18 cellular contexts compared by ENCODE assay signal in genomic region chr15:32642667-32643425, GRCh38. TPM values are rescaled to one million over a fixed set of nuclear protein-coding genes. Genes with fewer than 3 reads are reported as not detected.
DNase-seq lines count a peak whose midpoint lies in the region; ATAC-seq, FAIRE-seq and TF ChIP-seq lines count a peak whose summit lies in the region.
"Had no signal": no experiment of that assay in that cellular context is flagged by ENCODE, and none has a peak within 500 bp of the region (broad histone marks: within the 10 kb centered on the region; RNA-seq: fewer than 3 reads in every experiment).

No MANE protein-coding gene starts in this region.

- H3K14ac ChIP-seq in H9 (ENCODE audit: insufficient read depth, low read length): no peak overlapping the region

- no peak overlapping the region for H4K91ac ChIP-seq in H9 (ENCODE audit: insufficient read length, low read depth, low read length)

- peaks cover 7% of the 10 kb centered on the region; the same call in 1 of the 3 replicates for H3K4me1 ChIP-seq in A549
- peaks cover 4% of the 10 kb centered on the region; the same call in 1 of the 2 replicates for H3K4me1 ChIP-seq in H9 (ENCODE audit: insufficient read depth, low read length)
- no peaks in the 10 kb centered on the region for H3K4me1 ChIP-seq in PC-9 (replicated peaks; ENCODE audit: insufficient read depth)
- H3K4me1 ChIP-seq: right lobe of liver had no signal

- H2BK5ac ChIP-seq in H9 (ENCODE audit: insufficient read length, low read length): no peak overlapping the region

- BruUV-seq in PC-9 (replicated peaks; lab: Mats Ljungman, UMichigan): TSS peak; percentile 15

- no peak overlapping the region for H3K18ac ChIP-seq in H9 (ENCODE audit: insufficient read length, low read depth, low read length)

- intact Hi-C loops in PC-9 (cut with micrococcal nuclease; ENCODE audit: unreplicated experiment): no loop called here
- intact Hi-C loops in left colon (cut with DNase I, micrococcal nuclease): no loop called here

- FAIRE-seq in A549 (lab: Jason Lieb, UNC) (peak; percentile 36), H54 (lab: Jason Lieb, UNC) (no peak)
- FAIRE-seq: G401.6, GM12878 had no signal

- H3K9me2 ChIP-seq in PC-9 (ENCODE audit: insufficient read depth): no peaks in the 10 kb centered on the region

- H2BK15ac ChIP-seq in H9 (ENCODE audit: low read depth, low read length): no peak overlapping the region

- H3K4me1 Mint-ChIP-seq in H9 (peaks cover 21 to 22% of the 10 kb centered on the region in 2 experiments), T-cell (no peaks in the 10 kb centered on the region)
- H3K4me1 Mint-ChIP-seq: activated CD8-positive, alpha-beta memory T cell treated with anti-CD3 and anti-CD28 coated beads, Interleukin-2, amount 10 ng/mL, durations not matched to agents 7 days and 5 days had no signal

- H3K4ac ChIP-seq in H9 (ENCODE audit: low read depth, low read length): no peak overlapping the region

- H4K8ac ChIP-seq in H9 (replicated peaks; ENCODE audit: insufficient read length, low read depth, low read length): no peak overlapping the region

- TF ChIP-seq CTCF in A549 (IDR thresholded peaks at IDR 0.05) (no peak), H9 (conservative IDR thresholded peaks at IDR 0.05) (no peak), PC-9 (conservative IDR thresholded peaks at IDR 0.05) (no peak)

- no peaks in the 10 kb centered on the region for H3K27me3 ChIP-seq in H9 (ENCODE audit: insufficient read depth, low read length)
- H3K27me3 ChIP-seq in PC-9 (ENCODE audit: insufficient read depth, low read depth): no peaks in the 10 kb centered on the region
- H3K27me3 ChIP-seq: right lobe of liver had no signal

- peak; percentile 25 to 44; a peak in 4 of 6 replicates for ATAC-seq in A549
- peak; percentile 61 for ATAC-seq in left colon
- ATAC-seq in HG03175 (IDR thresholded peaks at IDR 0.05; ENCODE audit: unreplicated experiment): no peak
- ATAC-seq in T-cell (replicated peaks in 1 of 4): no peak
- ATAC-seq: activated CD8-positive, alpha-beta memory T cell treated with anti-CD3 and anti-CD28 coated beads, Interleukin-2, amount 10 ng/mL, durations not matched to agents 7 days and 5 days; GM12878; right lobe of liver had no signal

- H2AFZ ChIP-seq in H9 (ENCODE audit: low read length): no peak overlapping the region
- no peak overlapping the region for H2AFZ ChIP-seq in PC-9

- H2BK12ac ChIP-seq in H9 (ENCODE audit: insufficient read length, low read depth, low read length): no peak overlapping the region

- H3K4me2 ChIP-seq in A549: peak overlapping the region; percentile 21; the same call in 2 of the 3 replicates
- H3K4me2 ChIP-seq in H9 (ENCODE audit: insufficient read depth, insufficient read length, low read length): peak overlapping the region; percentile 90
- H3K4me2 ChIP-seq in PC-9: no peak overlapping the region

- POLR2A ChIA-PET in A549 (lab: Yijun Ruan, JAX): no interaction called here
- POLR2A ChIA-PET in PC-9 (lab: Charles Lee; ENCODE audit: unreplicated experiment): no interaction called here
- POLR2A ChIA-PET in T-cell (lab: Charles Lee): no interaction called here

- no peaks in the 10 kb centered on the region for H3K79me1 ChIP-seq in H9 (ENCODE audit: insufficient read depth, low read depth, low read length, poor library complexity, severe bottlenecking)

- H4K20me1 ChIP-seq in H9 (ENCODE audit: control insufficient read depth, insufficient read depth, insufficient read length) (no peaks in the 10 kb centered on the region), PC-9 (ENCODE audit: insufficient read depth) (no peaks in the 10 kb centered on the region)

- no peaks in the 10 kb centered on the region for H3K79me2 ChIP-seq in H9 (ENCODE audit: insufficient read depth, low read length)
- H3K79me2 ChIP-seq in PC-9 (ENCODE audit: low read depth): no peaks in the 10 kb centered on the region

- H3T11ph ChIP-seq in H9 (ENCODE audit: low read length): no peak overlapping the region

- H3K23me2 ChIP-seq in H9 (ENCODE audit: insufficient read length, low read depth, low read length, poor library complexity, severe bottlenecking): no peaks in the 10 kb centered on the region

- H3K4me3 ChIP-seq in A549 (no peak overlapping the region), PC-9 (no peak overlapping the region)
- H3K4me3 ChIP-seq: GM12878, right lobe of liver had no signal

- H3K27ac ChIP-seq in A549 (no peak overlapping the region), H9 (ENCODE audit: insufficient read length, low read depth, low read length) (no peak overlapping the region), PC-9 (no peak overlapping the region)
- H3K27ac ChIP-seq: right lobe of liver had no signal

- no peak overlapping the region for H4K5ac ChIP-seq in H9 (ENCODE audit: insufficient read length, low read depth, low read length)

- H2AK5ac ChIP-seq in H9 (ENCODE audit: insufficient read length, low read length): no peak overlapping the region

- no peak overlapping the region for H3K23ac ChIP-seq in H9 (ENCODE audit: insufficient read length, low read depth, low read length)

- H2BK120ac ChIP-seq in H9 (ENCODE audit: low read depth, low read length, poor library complexity, severe bottlenecking): no peak overlapping the region

- TF ChIP-seq RAD21 in A549 (conservative IDR thresholded peaks at IDR 0.05 in 1 of 2, IDR thresholded peaks at IDR 0.05 in 1 of 2): no peak

- H3K36me3 Mint-ChIP-seq in H9 (ENCODE audit: insufficient read depth in 1 of 3, low read depth in 3 of 3) (peaks cover 0 to 24% (median 9%) of the 10 kb centered on the region in 3 experiments; a peak in 6 of 7 replicates), T-cell (no peaks in the 10 kb centered on the region)

- TF ChIP-seq EP300 in A549 (IDR thresholded peaks at IDR 0.05): no peak

- no peak overlapping the region for H3K56ac ChIP-seq in H9 (ENCODE audit: insufficient read length, low read depth, low read length)

- H3K36me3 ChIP-seq in PC-9 (ENCODE audit: low read depth): no peaks in the 10 kb centered on the region
- H3K36me3 ChIP-seq: right lobe of liver had no signal

- H2BK20ac ChIP-seq in H9 (ENCODE audit: low read depth, low read length, poor library complexity, severe bottlenecking): no peak overlapping the region

- H3K27ac Mint-ChIP-seq in H9 (peak overlapping the region; percentile 2 to 71 (median 46); a peak in 5 of 7 replicates), T-cell (no peak overlapping the region)
- H3K27ac Mint-ChIP-seq: activated CD8-positive, alpha-beta memory T cell treated with anti-CD3 and anti-CD28 coated beads, Interleukin-2, amount 10 ng/mL, durations not matched to agents 7 days and 5 days; T-helper 1 cell treated with Interleukin-12 subunit alpha and Interleukin-12 subunit beta and Interleukin-4 antibody, amounts not matched to agents 30 μg/mL and 1 μg/mL, for 36 hours had no signal

- no peaks in the 10 kb centered on the region for H3K9me3 Mint-ChIP-seq in H9
- H3K9me3 Mint-ChIP-seq in T-cell: no peaks in the 10 kb centered on the region
- H3K9me3 Mint-ChIP-seq: T-helper 1 cell treated with Interleukin-12 subunit alpha and Interleukin-12 subunit beta and Interleukin-4 antibody, amounts not matched to agents 30 μg/mL and 1 μg/mL, for 36 hours had no signal

- CTCF ChIA-PET in A549 (lab: Yijun Ruan, JAX): interaction anchor here (1.0 to 3.9 kb wide), 7 partner anchors 7 to 492 kb away, joined by 3 to 22 read pairs (median 4); no protein-coding TSS in a partner anchor
- CTCF ChIA-PET in PC-9 (lab: Charles Lee): no interaction called here
- CTCF ChIA-PET in T-cell (lab: Charles Lee): no interaction called here

- no peaks in the 10 kb centered on the region; the same call in 1 of the 2 replicates for H3K27me3 Mint-ChIP-seq in H9 (ENCODE audit: low read depth)
- peaks cover 0 to 8% of the 10 kb centered on the region in 2 donors for H3K27me3 Mint-ChIP-seq in T-cell
- H3K27me3 Mint-ChIP-seq: activated CD8-positive, alpha-beta memory T cell treated with anti-CD3 and anti-CD28 coated beads, Interleukin-2, amount 10 ng/mL, durations not matched to agents 7 days and 5 days had no signal

- H3K9ac ChIP-seq in H9 (ENCODE audit: extremely low read depth, insufficient read length, low read length): no peak overlapping the region

- DNase-seq in A549 (ENCODE audit: low read depth in 1 of 2, low spot score in 1 of 2): no peak
- DNase-seq in H9: no peak
- no peak for DNase-seq in PC-9
- no peak for DNase-seq in left colon
- no peak for DNase-seq in NCI-H2196 treated with DMSO at 0.1 percent for 48 hours (lab: John Stamatoyannopoulos, UW; ENCODE audit: unreplicated experiment)
- DNase-seq in H54 (ENCODE audit: insufficient read length, low spot score): no peak
- DNase-seq in T-cell: no peak
- DNase-seq: activated CD8-positive, alpha-beta memory T cell treated with anti-CD3 and anti-CD28 coated beads, Interleukin-2, amount 10 ng/mL, durations not matched to agents 7 days and 5 days; activated gamma-delta T cell treated with Interleukin-2 at 50 U/mL for 16 hours; anterior cingulate cortex; mammary epithelial cell; NCI-H1694 treated with DMSO at 0.1 percent for 48 hours; right lobe of liver; stimulated activated CD4-positive, alpha-beta T cell treated with anti-CD3 and anti-CD28 coated beads, Interleukin-1b, Interleukin-23, amount 100 ng/mL, for 48 hours had no signal

- H3F3A ChIP-seq in PC-9 (ENCODE audit: insufficient read depth, low read depth): no peaks in the 10 kb centered on the region

- TF ChIP-seq POLR2A in A549 (IDR thresholded peaks at IDR 0.05; ENCODE audit: low read length): no peak
- no peak for TF ChIP-seq POLR2A in H54 (IDR thresholded peaks at IDR 0.05; ENCODE audit: low read depth, low read length)

- 53% methylated on average over 5 of the region's 5 CpGs for WGBS in A549 (ENCODE audit: missing lambda C conversion rate)
- no CpG with 5 or more reads among the region's 5 CpGs for WGBS in H9 (ENCODE audit: extremely low coverage, insufficient read length, low lambda C conversion rate)

- no peaks in the 10 kb centered on the region for H3K9me3 ChIP-seq in A549
- H3K9me3 ChIP-seq in H9 (ENCODE audit: control insufficient read depth, low read depth, low read length): no peaks in the 10 kb centered on the region
- H3K9me3 ChIP-seq in PC-9 (ENCODE audit: insufficient read depth, low read depth): no peaks in the 10 kb centered on the region
- H3K9me3 ChIP-seq: right lobe of liver had no signal

- H3K4me3 Mint-ChIP-seq in H9 (peak overlapping the region; percentile 28 to 65), T-cell (no peak overlapping the region)
- H3K4me3 Mint-ChIP-seq: activated CD8-positive, alpha-beta memory T cell treated with anti-CD3 and anti-CD28 coated beads, Interleukin-2, amount 10 ng/mL, durations not matched to agents 7 days and 5 days; T-helper 1 cell treated with Interleukin-12 subunit alpha and Interleukin-12 subunit beta and Interleukin-4 antibody, amounts not matched to agents 30 μg/mL and 1 μg/mL, for 36 hours had no signal

RNA-seq across cellular contexts. Expression of gene SCG5, which starts 1.3 kb away (rescaled TPM):
- polyA plus RNA-seq in A549 (2011; rRNA removed): 9.4 and 10.5 TPM in 2 replicates
- polyA plus RNA-seq in A549 (2012; cell fraction: cytosol; rRNA removed): 0.60 and 0.67 TPM in 2 replicates
- 0.31 and 0.64 TPM in 2 replicates for polyA plus RNA-seq in A549 (2012; cell fraction: nucleus; rRNA removed)
- 0.72 to 1.7 TPM (median 1.4 TPM) in 3 replicates for polyA plus RNA-seq in A549 (2017; fragmentation: RNase III; extraction: RNeasy Plus Mini Kit Qiagen cat#74134 plus additional on column Dnase treatment)
- 2.6 and 6.0 TPM in 2 replicates for polyA minus RNA-seq in A549 (2011; rRNA and poly(A)+ RNA removed)
- 23.9 and 24.2 TPM in 2 replicates for total RNA-seq in H9 (2021)
- total RNA-seq in PC-9 (2021): 0.39 TPM in 1 of 2 replicates, not detected in the other
- total RNA-seq in left colon: 1 to 10 TPM; 4.9 to 9.5 TPM
- not detected for total RNA-seq in T-cell

RNA-seq across cellular contexts. Expression of gene ARHGAP11A, which starts 27.5 kb away (rescaled TPM):
- polyA plus RNA-seq in A549 (2011; rRNA removed) (39.3 and 41.4 TPM in 2 replicates), A549 (2017; fragmentation: RNase III; extraction: RNeasy Plus Mini Kit Qiagen cat#74134 plus additional on column Dnase treatment) (90.9 to 121 TPM (median 121 TPM) in 3 replicates)
- polyA plus RNA-seq in A549 (2012; cell fraction: cytosol; rRNA removed): 14.2 and 14.5 TPM in 2 replicates
- 7.4 and 13.7 TPM in 2 replicates for polyA plus RNA-seq in A549 (2012; cell fraction: nucleus; rRNA removed)
- polyA minus RNA-seq in A549 (2011; rRNA and poly(A)+ RNA removed): 9.8 and 10.6 TPM in 2 replicates
- total RNA-seq in H9 (2021) (94.2 and 94.4 TPM in 2 replicates), PC-9 (2021) (81.5 and 91.6 TPM in 2 replicates), left colon (10 to 100 TPM in 1 of 2 donors, 1 to 10 TPM in 1; 6.4 to 15.5 TPM), T-cell (1 to 10 TPM; 4.5 to 6.8 (median 6.2) TPM)

RNA-seq across cellular contexts. Expression of gene GOLGA8N, which starts 49.6 kb away (rescaled TPM):
- 3.1 and 3.3 TPM in 2 replicates for polyA plus RNA-seq in A549 (2011; rRNA removed)
- polyA plus RNA-seq in A549 (2012; cell fraction: cytosol; rRNA removed): 0.26 and 1.3 TPM in 2 replicates
- polyA plus RNA-seq in A549 (2012; cell fraction: nucleus; rRNA removed): 1.6 and 2.1 TPM in 2 replicates
- polyA plus RNA-seq in A549 (2017; fragmentation: RNase III; extraction: RNeasy Plus Mini Kit Qiagen cat#74134 plus additional on column Dnase treatment): 3.0 to 3.9 TPM (median 3.0 TPM) in 3 replicates
- 1.9 and 2.9 TPM in 2 replicates for polyA minus RNA-seq in A549 (2011; rRNA and poly(A)+ RNA removed)
- total RNA-seq in H9 (2021): 0.50 and 0.57 TPM in 2 replicates
- total RNA-seq in PC-9 (2021): 1.6 and 2.4 TPM in 2 replicates
- total RNA-seq in left colon: 1 to 10 TPM; 2.9 to 3.9 TPM
- total RNA-seq in T-cell: 10 to 100 TPM in 2 of 5 donors, 1 to 10 TPM in 3; 7.6 to 18.1 (median 9.6) TPM

Comparison
In these comparisons a context has a peak if more than half of its experiments do, and no peak if none do; other contexts are left out.
1. ATAC-seq: peak in A549 (2 of 2) and left colon (single experiment); none in HG03175 (single experiment) and T-cell (0 of 4).
2. H3K27ac Mint-ChIP-seq: peak in H9 (3 of 3); none in T-cell (0 of 2).
3. H3K4me3 Mint-ChIP-seq: peak in H9 (2 of 2); none in T-cell (0 of 3).